9 cellular contexts compared by ENCODE assay signal in genomic region chr6:169253745-169254238, GRCh38. TPM values are rescaled to one million over a fixed set of nuclear protein-coding genes. Genes with fewer than 3 reads are reported as not detected.
A peak's percentile ranks its signal among the peaks of the same experiment; 100 is the strongest.
DNase-seq lines count a peak whose midpoint lies in the region; ATAC-seq and TF ChIP-seq lines count a peak whose summit lies in the region.
"Had no signal": no experiment of that assay in that cellular context is flagged by ENCODE, and none has a peak within 500 bp of the region (broad histone marks: within the 10 kb centered on the region; RNA-seq: fewer than 3 reads in every experiment).

TSS of gene THBS2 (minus strand) at chr6:169253846. CDS start at chr6:169250784, 3,062 bp downstream.

- H3K9ac ChIP-seq in trophoblast cell (ENCODE audit: low read length): no peak within 1 kb of the TSS

- WGBS in heart right ventricle, 2 donors: 3 to 4% methylated on average over 21 of the region's 21 CpGs
- WGBS in trophoblast cell (ENCODE audit: extremely low coverage, insufficient coverage, insufficient read length): no CpG with 5 or more reads among the region's 21 CpGs

- H3K36me3 ChIP-seq in heart right ventricle: peaks cover 0 to 7% (median 0%) of the 10 kb centered on the region in 9 donors
- H3K36me3 ChIP-seq in trophoblast cell (ENCODE audit: control insufficient read depth in 1 of 2, insufficient read depth in 2 of 2, low read length in 2 of 2): no peaks in the 10 kb centered on the region

- H3K4me3 ChIP-seq in heart right ventricle: peak within 1 kb of the TSS in 9 of 10 donors; percentile 32 to 58 (median 51)
- peak within 1 kb of the TSS; percentile 42 for H3K4me3 ChIP-seq in trophoblast cell (ENCODE audit: low read depth, low read length)

- no peaks in the 10 kb centered on the region for H3K36me3 Mint-ChIP-seq in CD4-positive, alpha-beta T cell (ENCODE audit: low read depth)
- H3K36me3 Mint-ChIP-seq in activated T-helper 17 cell treated with anti-CD3 and anti-CD28 coated beads, Interleukin-2, amount 50 U/mL, for 72 hours (ENCODE audit: low read depth): no peaks in the 10 kb centered on the region

- no peak for DNase-seq in CD4-positive, alpha-beta T cell
- DNase-seq in heart right ventricle (peak in 1 of 2 donors; percentile 58), trophoblast cell (no peak), NCI-H2227 (lab: John Stamatoyannopoulos, UW; ENCODE audit: unreplicated experiment) (no peak), SKM-1 treated with dmso at 0.1 percent for 144 hours (lab: John Stamatoyannopoulos, UW; ENCODE audit: unreplicated experiment) (no peak)
- DNase-seq: T-helper 9 cell had no signal

- ATAC-seq in CD4-positive, alpha-beta T cell (ENCODE audit: poor library complexity): no peak
- ATAC-seq in activated T-helper 17 cell treated with anti-CD3 and anti-CD28 coated beads, Interleukin-2, amount 50 U/mL, for 72 hours (replicated peaks): no peak
- ATAC-seq in heart right ventricle (peak; percentile 77 to 88 (median 84)), HG02571 (IDR thresholded peaks at IDR 0.05; ENCODE audit: unreplicated experiment) (no peak), HG03378 (IDR thresholded peaks at IDR 0.05; ENCODE audit: unreplicated experiment) (no peak)

- H3K4me1 ChIP-seq in heart right ventricle: peaks cover 0 to 24% (median 11%) of the 10 kb centered on the region in 9 donors
- H3K4me1 ChIP-seq in trophoblast cell (ENCODE audit: control insufficient read depth in 1 of 2, insufficient read depth in 2 of 2, low read length in 2 of 2): no peaks in the 10 kb centered on the region

- H3K4me3 Mint-ChIP-seq in CD4-positive, alpha-beta T cell: peak within 1 kb of the TSS; percentile 2
- peak within 1 kb of the TSS; percentile 31 for H3K4me3 Mint-ChIP-seq in activated T-helper 17 cell treated with anti-CD3 and anti-CD28 coated beads, Interleukin-2, amount 50 U/mL, for 72 hours

- no peak within 1 kb of the TSS for H4K8ac ChIP-seq in trophoblast cell (ENCODE audit: low read depth, low read length)

- H2BK5ac ChIP-seq in trophoblast cell (ENCODE audit: low read depth, low read length, poor library complexity): no peak within 1 kb of the TSS

- no peak within 1 kb of the TSS for H3K27ac ChIP-seq in CD4-positive, alpha-beta T cell (ENCODE audit: low read depth, low read length)
- peak within 1 kb of the TSS in 8 of 10 donors; percentile 9 to 79 (median 60) for H3K27ac ChIP-seq in heart right ventricle
- H3K27ac ChIP-seq in trophoblast cell (ENCODE audit: low read depth, low read length): no peak within 1 kb of the TSS

- H2BK120ac ChIP-seq in trophoblast cell (ENCODE audit: insufficient read depth, low read length, poor library complexity): no peak within 1 kb of the TSS

- H3K27me3 Mint-ChIP-seq in CD4-positive, alpha-beta T cell: peaks cover 85% of the 10 kb centered on the region
- peaks cover 59% of the 10 kb centered on the region for H3K27me3 Mint-ChIP-seq in activated T-helper 17 cell treated with anti-CD3 and anti-CD28 coated beads, Interleukin-2, amount 50 U/mL, for 72 hours

- H2BK12ac ChIP-seq in trophoblast cell (ENCODE audit: low read length): no peak within 1 kb of the TSS

- H3K18ac ChIP-seq in trophoblast cell (ENCODE audit: low read length): no peak within 1 kb of the TSS

- no peak within 1 kb of the TSS for H3K14ac ChIP-seq in trophoblast cell (ENCODE audit: low read length)

- no peaks in the 10 kb centered on the region for H3K9me3 ChIP-seq in CD4-positive, alpha-beta T cell (ENCODE audit: control insufficient read depth, low read length)
- H3K9me3 ChIP-seq in heart right ventricle (peaks cover 0 to 9% (median 0%) of the 10 kb centered on the region in 11 donors), trophoblast cell (ENCODE audit: insufficient read depth, low read depth, low read length) (peaks cover 12% of the 10 kb centered on the region)

- no peak within 1 kb of the TSS for H4K91ac ChIP-seq in trophoblast cell (ENCODE audit: low read depth, low read length)

- no peak within 1 kb of the TSS for H2AK5ac ChIP-seq in trophoblast cell (ENCODE audit: low read length)

- H3K23ac ChIP-seq in trophoblast cell (ENCODE audit: low read length): no peak within 1 kb of the TSS

- H3K27me3 ChIP-seq in CD4-positive, alpha-beta T cell (ENCODE audit: control insufficient read depth, insufficient read depth, low read length): peaks cover 46% of the 10 kb centered on the region
- peaks cover 0 to 77% (median 62%) of the 10 kb centered on the region in 7 donors for H3K27me3 ChIP-seq in heart right ventricle
- H3K27me3 ChIP-seq in trophoblast cell (ENCODE audit: insufficient read depth, low read length): peaks cover 25% of the 10 kb centered on the region

- H3K79me2 ChIP-seq in trophoblast cell (ENCODE audit: control insufficient read depth, insufficient read depth, low read length, poor library complexity): no peaks in the 10 kb centered on the region

- no peak for TF ChIP-seq CTCF in CD4-positive, alpha-beta T cell (IDR thresholded peaks at IDR 0.05)
- TF ChIP-seq CTCF in heart right ventricle (IDR thresholded peaks at IDR 0.05): no peak

- H2AFZ ChIP-seq in trophoblast cell (ENCODE audit: insufficient read depth, low read length, poor library complexity): no peak within 1 kb of the TSS

- POLR2A ChIA-PET in CD4-positive, alpha-beta T cell (lab: Charles Lee): no interaction called here

- H3K4me1 Mint-ChIP-seq in CD4-positive, alpha-beta T cell (ENCODE audit: low read depth): peaks cover 21% of the 10 kb centered on the region
- peaks cover 3% of the 10 kb centered on the region for H3K4me1 Mint-ChIP-seq in activated T-helper 17 cell treated with anti-CD3 and anti-CD28 coated beads, Interleukin-2, amount 50 U/mL, for 72 hours

- H3K27ac Mint-ChIP-seq in CD4-positive, alpha-beta T cell: no peak within 1 kb of the TSS
- no peak within 1 kb of the TSS for H3K27ac Mint-ChIP-seq in activated T-helper 17 cell treated with anti-CD3 and anti-CD28 coated beads, Interleukin-2, amount 50 U/mL, for 72 hours

- no peak within 1 kb of the TSS for H3K4ac ChIP-seq in trophoblast cell (ENCODE audit: low read depth, low read length)

- peak within 1 kb of the TSS; percentile 60 for H3K4me2 ChIP-seq in trophoblast cell (ENCODE audit: low read length)

- no peaks in the 10 kb centered on the region for H3K9me3 Mint-ChIP-seq in CD4-positive, alpha-beta T cell
- no peaks in the 10 kb centered on the region for H3K9me3 Mint-ChIP-seq in activated T-helper 17 cell treated with anti-CD3 and anti-CD28 coated beads, Interleukin-2, amount 50 U/mL, for 72 hours

- intact Hi-C loops in CD4-positive, alpha-beta T cell (cut with DNase I, micrococcal nuclease): no loop called here
- intact Hi-C loops in heart right ventricle (cut with DNase I): no loop called here

- no peak within 1 kb of the TSS for H4K12ac ChIP-seq in trophoblast cell (ENCODE audit: low read depth, low read length)

- CTCF ChIA-PET in CD4-positive, alpha-beta T cell (lab: Charles Lee): no interaction called here

- H3K79me1 ChIP-seq in trophoblast cell (ENCODE audit: low read length): no peaks in the 10 kb centered on the region

RNA-seq across cellular contexts. Expression of gene THBS2, which starts in this region (rescaled TPM):
- not detected for total RNA-seq in CD4-positive, alpha-beta T cell
- not detected for total RNA-seq in activated T-helper 17 cell treated with anti-CD3 and anti-CD28 coated beads, Interleukin-2, amount 50 U/mL, for 72 hours
- 10 to 100 TPM in 5 of 10 donors, 1 to 10 TPM in 5; 6.0 to 45.9 (median 10.7) TPM for total RNA-seq in heart right ventricle
- polyA plus RNA-seq in heart right ventricle: 10 to 100 TPM in 1 of 2 donors, 1 to 10 TPM in 1; 5.2 to 13.6 TPM
- polyA plus RNA-seq in trophoblast cell (2013): 0.12 and 0.24 TPM in 2 replicates

Comparison
In these comparisons a context has a peak if more than half of its experiments do, and no peak if none do; other contexts are left out.
1. RNA of gene THBS2 (total RNA-seq): 6.0 to 45.9 TPM in heart right ventricle; not detected in CD4-positive, alpha-beta T cell and not detected in activated T-helper 17 cell treated with anti-CD3 and anti-CD28 coated beads, Interleukin-2, amount 50 U/mL, for 72 hours; every median in the first group is over 4 times any median in the second.
2. ATAC-seq: peak in heart right ventricle (8 of 8); none in CD4-positive, alpha-beta T cell (single experiment), activated T-helper 17 cell treated with anti-CD3 and anti-CD28 coated beads, Interleukin-2, amount 50 U/mL, for 72 hours (single experiment), HG02571 (single experiment) and HG03378 (single experiment).
3. H3K27ac ChIP-seq: peak in heart right ventricle (8 of 10); none in CD4-positive, alpha-beta T cell (single experiment) and trophoblast cell (single experiment).